ENCODE assay signal across 24 cellular contexts in genomic region chr1:213874789-213875188, GRCh38.
"Had no signal": no experiment of that assay in that cellular context is flagged by ENCODE, and none has a peak within 500 bp of the region (broad histone marks: within the 10 kb centered on the region; RNA-seq: fewer than 3 reads in every experiment).

No MANE protein-coding gene starts in this region.

- H3K27ac Mint-ChIP-seq: dendritic cell treated with granulocyte-macrophage colony-stimulating factor and Interleukin-4, amounts not matched to agents 40 ng/mL and 50 ng/mL, for 4 days; effector memory CD8-positive, alpha-beta T cell had no signal

- H3K36me3 ChIP-seq: colonic mucosa, esophagus muscularis mucosa, esophagus squamous epithelium, gastrocnemius medialis, gastroesophageal sphincter, heart left ventricle, heart right ventricle had no signal

- H3K27ac ChIP-seq: colonic mucosa, coronary artery, dorsolateral prefrontal cortex, epithelial cell of prostate, esophagus muscularis mucosa, esophagus squamous epithelium, foreskin keratinocyte, gastrocnemius medialis, gastroesophageal sphincter, heart left ventricle, heart right ventricle had no signal

- H3K27me3 Mint-ChIP-seq: dendritic cell treated with granulocyte-macrophage colony-stimulating factor and Interleukin-4, amounts not matched to agents 40 ng/mL and 50 ng/mL, for 4 days; effector memory CD8-positive, alpha-beta T cell had no signal

- ATAC-seq: effector memory CD8-positive, alpha-beta T cell; esophagus mucosa; foreskin keratinocyte; gastrocnemius medialis; gastroesophageal sphincter; heart left ventricle; heart right ventricle had no signal

- H3K4me3 ChIP-seq: colonic mucosa, coronary artery, dorsolateral prefrontal cortex, esophagus muscularis mucosa, esophagus squamous epithelium, gastrocnemius medialis, gastroesophageal sphincter, heart left ventricle, heart right ventricle had no signal

- H3K4me3 Mint-ChIP-seq: dendritic cell treated with granulocyte-macrophage colony-stimulating factor and Interleukin-4, amounts not matched to agents 40 ng/mL and 50 ng/mL, for 4 days; effector memory CD8-positive, alpha-beta T cell had no signal

- H3K27me3 ChIP-seq: colonic mucosa, dorsolateral prefrontal cortex, esophagus muscularis mucosa, esophagus squamous epithelium, foreskin keratinocyte, gastrocnemius medialis, gastroesophageal sphincter, heart left ventricle, heart right ventricle had no signal

- DNase-seq: colonic mucosa; cortex of kidney; dermis blood vessel endothelial cell; dorsolateral prefrontal cortex; effector CD4-positive, alpha-beta T cell; effector CD8-positive, alpha-beta T cell; effector memory CD4-positive, alpha-beta T cell; effector memory CD8-positive, alpha-beta T cell; erythroblast; esophagus squamous epithelium; foreskin fibroblast; foreskin keratinocyte; foreskin melanocyte; gastrocnemius medialis; glutamatergic neuron; head of caudate nucleus; heart left ventricle; heart right ventricle had no signal

- H3K4me1 ChIP-seq: colonic mucosa, esophagus muscularis mucosa, esophagus squamous epithelium, foreskin keratinocyte, gastrocnemius medialis, gastroesophageal sphincter, heart left ventricle, heart right ventricle had no signal

- H3K9me3 ChIP-seq: colonic mucosa, esophagus muscularis mucosa, esophagus squamous epithelium, gastrocnemius medialis, gastroesophageal sphincter, heart left ventricle, heart right ventricle had no signal
